ENCODE assay signal across 12 cellular contexts in the genomic region with DNA sequence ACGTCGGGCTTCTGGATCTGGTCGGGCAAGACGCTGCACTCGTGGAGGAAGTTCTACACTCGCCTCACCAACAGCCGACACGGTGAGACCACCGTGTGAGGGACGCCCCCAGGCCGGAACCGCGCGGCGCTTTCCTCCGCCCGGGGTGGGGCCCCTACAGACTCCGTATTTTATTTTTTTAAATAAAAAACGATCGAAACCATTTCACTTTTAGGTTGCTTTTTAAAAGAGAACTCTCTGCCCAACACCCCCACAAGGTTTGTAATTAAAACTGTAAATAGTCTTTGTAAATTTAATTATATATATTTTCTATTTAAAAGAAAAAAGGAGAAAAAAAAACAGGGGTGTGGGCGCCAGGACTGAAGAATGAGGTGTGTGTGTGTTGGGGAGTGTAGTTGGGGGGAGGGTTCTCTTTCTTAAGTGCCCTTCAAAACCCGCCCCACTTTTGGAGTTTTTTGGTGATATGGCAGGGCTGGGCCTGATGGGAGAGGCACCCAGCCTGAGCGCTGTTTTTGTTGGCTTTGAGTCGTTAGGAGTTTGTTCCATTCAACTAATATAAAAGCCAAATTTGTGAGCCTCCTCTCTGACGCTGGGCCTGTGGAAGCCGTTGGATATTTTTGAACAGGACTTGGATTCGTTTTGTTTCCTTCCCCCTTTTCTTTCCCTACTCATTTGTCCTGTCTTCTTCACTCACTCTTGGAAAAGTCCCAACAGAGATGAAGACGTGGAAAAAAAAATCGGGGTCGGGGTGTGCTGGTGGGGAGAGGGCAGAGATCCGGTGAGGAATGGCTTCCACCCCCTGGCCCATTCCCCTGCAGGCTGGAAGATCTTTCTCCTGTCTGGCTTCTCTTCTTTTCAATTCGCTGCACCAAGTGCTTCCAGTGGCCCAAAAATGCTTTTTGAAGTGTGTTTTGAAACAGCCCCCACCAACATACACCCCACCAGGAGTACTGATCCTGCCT. TPM values are rescaled to one million over a fixed set of nuclear protein-coding genes. Genes with fewer than 3 reads are reported as not detected.
DNase-seq lines count a peak whose midpoint lies in the region; FAIRE-seq and TF ChIP-seq lines count a peak whose summit lies in the region.
"Had no signal": no experiment of that assay in that cellular context is flagged by ENCODE, and none has a peak within 500 bp of the region (broad histone marks: within the 10 kb centered on the region; RNA-seq: fewer than 3 reads in every experiment).

No MANE protein-coding gene starts in this region.

- no peak for TF ChIP-seq POLR2A in GM12891 (IDR thresholded peaks at IDR 0.05; ENCODE audit: low read depth, low read length)

- H3K27ac Mint-ChIP-seq in Calu3 (ENCODE audit: unreplicated experiment) = no peak overlapping the region

- H3K36me3 Mint-ChIP-seq in Calu3 (ENCODE audit: insufficient read depth, unreplicated experiment) = peaks cover 45% of the 10 kb centered on the region

- no peaks in the 10 kb centered on the region for H4K20me1 ChIP-seq in PC-9 (ENCODE audit: insufficient read depth)

- intact Hi-C loops in Calu3 (cut with micrococcal nuclease; ENCODE audit: unreplicated experiment) = no loop called here
- intact Hi-C loops in PC-9 (cut with micrococcal nuclease; ENCODE audit: unreplicated experiment) = no loop called here

- peak overlapping the region; percentile 70; the same call in 1 of the 2 replicates for H3K4me3 ChIP-seq in PC-9
- peak overlapping the region; percentile 81 for H3K4me3 ChIP-seq in fibroblast of the aortic adventitia (ENCODE audit: low read depth, low read length)

- H3K79me2 ChIP-seq in PC-9 (ENCODE audit: low read depth) = peaks cover 28% of the 10 kb centered on the region

- CTCF ChIA-PET in Calu3 (lab: Charles Lee) = no interaction called here
- CTCF ChIA-PET in PC-9 (lab: Charles Lee) = no interaction called here

- in situ Hi-C loops in GM13976 (cut with MboI; ENCODE audit: low sequenced_read_pairs, unreplicated experiment) = no loop called here

- POLR2A ChIA-PET in PC-9 (lab: Charles Lee; ENCODE audit: unreplicated experiment) = no interaction called here

- FAIRE-seq in GM12891 (lab: Jason Lieb, UNC) = no peak

- H3K4me3 Mint-ChIP-seq in Calu3 (ENCODE audit: low read depth, unreplicated experiment) = peak overlapping the region; percentile 93
- H3K4me3 Mint-ChIP-seq: activated CD4-positive, alpha-beta memory T cell treated with anti-CD3 and anti-CD28 coated beads, Interleukin-2, amount 10 ng/mL, durations not matched to agents 7 days and 5 days had no signal

- no peak overlapping the region for H3K27ac ChIP-seq in PC-9

- no peaks in the 10 kb centered on the region for H3K9me2 ChIP-seq in PC-9 (ENCODE audit: insufficient read depth)

- H3K27me3 ChIP-seq in PC-9 (ENCODE audit: insufficient read depth, low read depth) = no peaks in the 10 kb centered on the region

- peaks cover 40% of the 10 kb centered on the region for H3K4me1 ChIP-seq in PC-9 (replicated peaks; ENCODE audit: insufficient read depth)

- DNase-seq in Calu3 (no peak), PC-9 (no peak), fibroblast of the aortic adventitia (ENCODE audit: low read depth) (peak; percentile 61), retina (peak; percentile 56), GM20000 (ENCODE audit: low spot score) (no peak), NCI-H526 treated with DMSO at 0.1 percent for 48 hours (lab: John Stamatoyannopoulos, UW) (no peak), GM13976 (ENCODE audit: low spot score) (no peak), GM12891 (ENCODE audit: insufficient read length, low spot score) (no peak)
- DNase-seq: activated CD4-positive, alpha-beta memory T cell treated with anti-CD3 and anti-CD28 coated beads, Interleukin-2, amount 10 ng/mL, durations not matched to agents 7 days and 5 days; central memory CD4-positive, alpha-beta T cell; NCI-H1417; stimulated activated naive CD4-positive, alpha-beta T cell had no signal

- H3K4me2 ChIP-seq in PC-9 = peak overlapping the region; percentile 84

- H3K36me3 ChIP-seq in PC-9 (ENCODE audit: low read depth) = no peaks in the 10 kb centered on the region

- no peak for TF ChIP-seq CTCF in Calu3 (IDR thresholded peaks at IDR 0.05; ENCODE audit: unreplicated experiment)
- TF ChIP-seq CTCF in PC-9 (conservative IDR thresholded peaks at IDR 0.05) = no peak
- TF ChIP-seq CTCF in fibroblast of the aortic adventitia (IDR thresholded peaks at IDR 0.05; ENCODE audit: insufficient read depth, low read length) = no peak
- TF ChIP-seq CTCF in GM20000 (IDR thresholded peaks at IDR 0.05; ENCODE audit: extremely low read depth, missing control alignments) = no peak
- TF ChIP-seq CTCF in GM13976 (IDR thresholded peaks at IDR 0.05; ENCODE audit: borderline replicate concordance, control extremely low read depth, extremely low read depth, insufficient read depth, missing control alignments) = no peak

- no peaks in the 10 kb centered on the region for H3K9me3 Mint-ChIP-seq in Calu3 (ENCODE audit: low read depth, unreplicated experiment)
- H3K9me3 Mint-ChIP-seq: activated CD4-positive, alpha-beta memory T cell treated with anti-CD3 and anti-CD28 coated beads, Interleukin-2, amount 10 ng/mL, durations not matched to agents 7 days and 5 days had no signal

- no peaks in the 10 kb centered on the region; the same call in 1 of the 2 replicates for H3F3A ChIP-seq in PC-9 (ENCODE audit: insufficient read depth, low read depth)

- H3K4me1 Mint-ChIP-seq in Calu3 (ENCODE audit: low read depth, unreplicated experiment) = peaks cover 39% of the 10 kb centered on the region

- no peaks in the 10 kb centered on the region for H3K27me3 Mint-ChIP-seq in Calu3 (ENCODE audit: unreplicated experiment)

- H3K9me3 ChIP-seq in PC-9 (ENCODE audit: insufficient read depth, low read depth) = no peaks in the 10 kb centered on the region

- no peak overlapping the region for H2AFZ ChIP-seq in PC-9

- BruUV-seq in Calu3 (replicated peaks; lab: Mats Ljungman, UMichigan) (TSS peak; percentile 17), PC-9 (replicated peaks; lab: Mats Ljungman, UMichigan) (no TSS peak)

TF ChIP-seq in GM12891, 5 proteins besides CTCF, POLR2A, EP300 and RAD21:
- TF ChIP-seq PAX5 (IDR thresholded peaks at IDR 0.05; ENCODE audit: insufficient read depth, low read length, severe bottlenecking) (no peak), SPI1 (IDR thresholded peaks at IDR 0.05; ENCODE audit: low read depth, low read length) (no peak), POLR2AphosphoS5 (IDR thresholded peaks at IDR 0.05; ENCODE audit: low read depth, low read length) (no peak), POU2F2 (IDR thresholded peaks at IDR 0.05; ENCODE audit: low read depth, low read length) (no peak), TAF1 (IDR thresholded peaks at IDR 0.05; ENCODE audit: low read depth, low read length) (no peak)

RNA-seq across cellular contexts. Expression of a gene that starts 2.3 kb away (rescaled TPM):
- total RNA-seq in Calu3 (2022) (28.5 and 35.8 TPM in 2 replicates), PC-9 (2021) (50.5 and 61.8 TPM in 2 replicates), fibroblast of the aortic adventitia (ENCODE audit: low replicate concordance) (1.8 and 16.4 TPM in 2 replicates)
- polyA plus RNA-seq in GM12891 (2012; ENCODE audit: low read depth, missing spikeins) = 0.33 TPM

RNA-seq across cellular contexts. Expression of a gene that starts 56.4 kb away (rescaled TPM):
- total RNA-seq in Calu3 (2022) = 57.8 and 60.1 TPM in 2 replicates
- total RNA-seq in PC-9 (2021) = 31.0 and 39.4 TPM in 2 replicates
- 23.3 and 29.4 TPM in 2 replicates for total RNA-seq in fibroblast of the aortic adventitia (ENCODE audit: low replicate concordance)
- polyA plus RNA-seq in GM12891 (2012; ENCODE audit: low read depth, missing spikeins) = 15.9 TPM

Comparison
In these comparisons a context has a peak if more than half of its experiments do, and no peak if none do; other contexts are left out.
1. DNase-seq: peak in fibroblast of the aortic adventitia (single experiment) and retina (single experiment); none in Calu3 (single experiment), PC-9 (0 of 2), GM20000 (single experiment), NCI-H526 treated with DMSO at 0.1 percent for 48 hours (single experiment), GM13976 (single experiment) and GM12891 (single experiment).